8 cellular contexts compared by ENCODE assay signal in the genomic region with DNA sequence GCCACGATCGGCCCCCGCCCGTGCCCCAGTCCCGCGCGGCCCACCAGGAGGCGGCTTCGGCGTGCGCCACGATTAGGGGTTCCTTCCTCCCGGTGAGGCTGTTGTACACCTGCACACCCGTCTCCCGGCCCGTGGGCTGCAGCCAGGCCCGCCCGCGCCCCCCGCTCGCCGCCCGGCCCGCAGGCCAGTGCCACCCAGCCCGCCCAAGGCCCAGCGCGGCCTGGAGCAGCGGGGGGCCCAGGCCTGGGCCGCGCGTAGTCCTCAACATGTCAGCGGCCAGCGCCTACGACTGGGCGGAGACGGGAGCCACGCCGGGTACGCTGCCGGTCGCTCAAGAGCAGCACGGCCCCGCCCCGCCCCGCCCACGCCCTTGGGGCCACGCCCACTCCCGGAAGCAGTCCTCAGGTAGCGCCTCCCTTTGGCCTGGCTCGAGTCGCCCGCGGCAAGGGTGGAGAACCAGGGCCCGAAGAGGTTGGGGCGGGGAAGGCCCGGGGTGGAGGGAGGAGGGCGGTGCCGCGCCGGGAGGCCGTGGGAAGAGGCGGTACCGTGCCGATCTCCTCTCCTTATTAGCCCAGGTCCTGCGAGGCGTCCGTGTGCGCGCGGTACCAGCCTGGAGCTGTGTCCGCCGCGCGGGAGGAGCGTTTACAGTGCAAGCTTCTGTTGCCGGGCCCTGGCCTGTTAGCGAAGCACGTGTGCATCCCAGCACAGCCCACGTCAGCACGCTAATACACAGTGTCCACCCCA. TPM values are rescaled to one million over a fixed set of nuclear protein-coding genes. Genes with fewer than 3 reads are reported as not detected.
DNase-seq lines count a peak whose midpoint lies in the region; ATAC-seq, FAIRE-seq and TF ChIP-seq lines count a peak whose summit lies in the region.

A gene with protein sequence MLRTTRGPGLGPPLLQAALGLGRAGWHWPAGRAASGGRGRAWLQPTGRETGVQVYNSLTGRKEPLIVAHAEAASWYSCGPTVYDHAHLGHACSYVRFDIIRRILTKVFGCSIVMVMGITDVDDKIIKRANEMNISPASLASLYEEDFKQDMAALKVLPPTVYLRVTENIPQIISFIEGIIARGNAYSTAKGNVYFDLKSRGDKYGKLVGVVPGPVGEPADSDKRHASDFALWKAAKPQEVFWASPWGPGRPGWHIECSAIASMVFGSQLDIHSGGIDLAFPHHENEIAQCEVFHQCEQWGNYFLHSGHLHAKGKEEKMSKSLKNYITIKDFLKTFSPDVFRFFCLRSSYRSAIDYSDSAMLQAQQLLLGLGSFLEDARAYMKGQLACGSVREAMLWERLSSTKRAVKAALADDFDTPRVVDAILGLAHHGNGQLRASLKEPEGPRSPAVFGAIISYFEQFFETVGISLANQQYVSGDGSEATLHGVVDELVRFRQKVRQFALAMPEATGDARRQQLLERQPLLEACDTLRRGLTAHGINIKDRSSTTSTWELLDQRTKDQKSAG (minus strand): TSS at position 291 of the 744 bp plus-strand sequence. CDS start 23 bp downstream, at position 268.

- DNase-seq in ELF-1 (ENCODE audit: low read depth, low spot score) (peak; percentile 99), H54 (ENCODE audit: insufficient read length, low spot score) (peak; percentile 99), RWPE2 (ENCODE audit: low spot score) (peak; percentile 97), fibroblast of lung (ENCODE audit: low read depth in 2 of 2) (peak; percentile 95 to 96)
- DNase-seq in naive thymus-derived CD8-positive, alpha-beta T cell: peak; percentile 75 to 95 (median 87)
- peak; percentile 84 to 93 (median 91) for DNase-seq in stimulated activated naive CD4-positive, alpha-beta T cell (lab: John Stamatoyannopoulos, UW)

- no peaks in the 10 kb centered on the region for H3K27me3 Mint-ChIP-seq in activated T-helper 17 cell treated with anti-CD3 and anti-CD28 coated beads, Interleukin-2, amount 50 U/mL, for 72 hours
- no peaks in the 10 kb centered on the region for H3K27me3 Mint-ChIP-seq in naive thymus-derived CD8-positive, alpha-beta T cell

- no peaks in the 10 kb centered on the region for H3K9me3 Mint-ChIP-seq in activated T-helper 17 cell treated with anti-CD3 and anti-CD28 coated beads, Interleukin-2, amount 50 U/mL, for 72 hours
- no peaks in the 10 kb centered on the region for H3K9me3 Mint-ChIP-seq in naive thymus-derived CD8-positive, alpha-beta T cell

- peaks cover 21% of the 10 kb centered on the region for H4K20me1 ChIP-seq in Loucy (ENCODE audit: insufficient read depth, low read length, poor library complexity, severe bottlenecking)
- H4K20me1 ChIP-seq in fibroblast of lung (ENCODE audit: control insufficient read depth, extremely low read depth, insufficient read depth, low read length): no peaks in the 10 kb centered on the region

- H3K27me3 ChIP-seq in Loucy (ENCODE audit: insufficient read depth, low read length, poor library complexity, severe bottlenecking) (no peaks in the 10 kb centered on the region), RWPE2 (ENCODE audit: insufficient read depth, poor library complexity, severe bottlenecking) (no peaks in the 10 kb centered on the region), fibroblast of lung (ENCODE audit: control insufficient read depth, insufficient read depth, low read length) (no peaks in the 10 kb centered on the region)

- peaks cover 21% of the 10 kb centered on the region for H3K4me1 Mint-ChIP-seq in activated T-helper 17 cell treated with anti-CD3 and anti-CD28 coated beads, Interleukin-2, amount 50 U/mL, for 72 hours
- H3K4me1 Mint-ChIP-seq in naive thymus-derived CD8-positive, alpha-beta T cell: peaks cover 18 to 50% (median 40%) of the 10 kb centered on the region in 4 donors

- H3K4me3 Mint-ChIP-seq in activated T-helper 17 cell treated with anti-CD3 and anti-CD28 coated beads, Interleukin-2, amount 50 U/mL, for 72 hours: peak within 1 kb of the TSS; percentile 87
- peak within 1 kb of the TSS; percentile 84 to 97 (median 93) for H3K4me3 Mint-ChIP-seq in naive thymus-derived CD8-positive, alpha-beta T cell

- H3K27ac Mint-ChIP-seq in activated T-helper 17 cell treated with anti-CD3 and anti-CD28 coated beads, Interleukin-2, amount 50 U/mL, for 72 hours: peak within 1 kb of the TSS; percentile 81
- H3K27ac Mint-ChIP-seq in naive thymus-derived CD8-positive, alpha-beta T cell: peak within 1 kb of the TSS; percentile 77 to 96 (median 94)

- H3K36me3 ChIP-seq in Loucy (ENCODE audit: insufficient read depth, low read length): peaks cover 4% of the 10 kb centered on the region; the same call in 1 of the 2 replicates
- peaks cover 33% of the 10 kb centered on the region for H3K36me3 ChIP-seq in RWPE2 (ENCODE audit: low read depth)
- no peaks in the 10 kb centered on the region for H3K36me3 ChIP-seq in fibroblast of lung (ENCODE audit: control insufficient read depth, insufficient read depth, low read length)

- peak within 1 kb of the TSS; percentile 93 for H3K27ac ChIP-seq in RWPE2 (ENCODE audit: poor library complexity, severe bottlenecking)
- H3K27ac ChIP-seq in fibroblast of lung (ENCODE audit: insufficient read depth, low read length): peak within 1 kb of the TSS; percentile 93

- peak within 1 kb of the TSS; percentile 80; the same call in 1 of the 2 replicates for H2AFZ ChIP-seq in Loucy (ENCODE audit: low read length)
- H2AFZ ChIP-seq in fibroblast of lung (ENCODE audit: low read length): peak within 1 kb of the TSS; percentile 69

- POLR2A ChIA-PET in naive thymus-derived CD8-positive, alpha-beta T cell (lab: Charles Lee): interaction anchor here (0.8 to 5.5 kb wide), 3 partner anchors 10 to 209 kb away, joined by 3 to 63 read pairs (median 9); partner anchors contain the start of genes ANKRD10, ING1 and NAXD

- TF ChIP-seq CTCF in Loucy (conservative IDR thresholded peaks at IDR 0.05; ENCODE audit: low read length): no peak
- peak; percentile 1 for TF ChIP-seq CTCF in RWPE2 (IDR thresholded peaks at IDR 0.05; ENCODE audit: poor library complexity, severe bottlenecking)
- no peak for TF ChIP-seq CTCF in fibroblast of lung (conservative IDR thresholded peaks at IDR 0.05 in 1 of 2, IDR thresholded peaks at IDR 0.05 in 1 of 2; ENCODE audit: low read depth in 1 of 2, low read length in 2 of 2)

- peaks cover 46% of the 10 kb centered on the region for H3K4me1 ChIP-seq in Loucy (ENCODE audit: insufficient read depth, low read length, poor library complexity, severe bottlenecking)
- peaks cover 7% of the 10 kb centered on the region for H3K4me1 ChIP-seq in RWPE2 (ENCODE audit: insufficient read depth, poor library complexity, severe bottlenecking)
- peaks cover 25% of the 10 kb centered on the region for H3K4me1 ChIP-seq in fibroblast of lung (ENCODE audit: control insufficient read depth, extremely low read depth, insufficient read depth, low read length)

- H3K9me3 ChIP-seq in Loucy (ENCODE audit: insufficient read depth, low read depth, low read length) (no peaks in the 10 kb centered on the region), RWPE2 (ENCODE audit: severe bottlenecking) (no peaks in the 10 kb centered on the region), fibroblast of lung (ENCODE audit: control insufficient read depth, insufficient read depth, low read depth, low read length) (no peaks in the 10 kb centered on the region)

- H3K79me2 ChIP-seq in Loucy (ENCODE audit: insufficient read depth, low read length) (peaks cover 61% of the 10 kb centered on the region), fibroblast of lung (ENCODE audit: control insufficient read depth, insufficient read depth, low read length) (peaks cover 21% of the 10 kb centered on the region)

- H3K4me2 ChIP-seq in Loucy (ENCODE audit: low read depth, low read length, poor library complexity, severe bottlenecking): peak within 1 kb of the TSS; percentile 92
- H3K4me2 ChIP-seq in fibroblast of lung (ENCODE audit: extremely low read depth, insufficient read depth, low read length): peak within 1 kb of the TSS; percentile 97

- H3K4me3 ChIP-seq in Loucy (ENCODE audit: low read length, poor library complexity, severe bottlenecking) (peak within 1 kb of the TSS; percentile 81), RWPE2 (ENCODE audit: severe bottlenecking) (peak within 1 kb of the TSS; percentile 80), fibroblast of lung (replicated peaks in 1 of 4; ENCODE audit: control extremely low read depth in 1 of 4, insufficient read depth in 1 of 4, low read depth in 3 of 4, low read length in 4 of 4) (peak within 1 kb of the TSS; percentile 47 to 93 (median 67))

- no peaks in the 10 kb centered on the region for H3K9me2 ChIP-seq in Loucy (replicated peaks; ENCODE audit: low read depth, low read length)

- peaks cover 29% of the 10 kb centered on the region for H3K36me3 Mint-ChIP-seq in activated T-helper 17 cell treated with anti-CD3 and anti-CD28 coated beads, Interleukin-2, amount 50 U/mL, for 72 hours (ENCODE audit: low read depth)
- peaks cover 0 to 22% (median 0%) of the 10 kb centered on the region in 3 donors for H3K36me3 Mint-ChIP-seq in naive thymus-derived CD8-positive, alpha-beta T cell

- FAIRE-seq in H54 (lab: Jason Lieb, UNC): peak; percentile 97

- TF ChIP-seq POLR2A in H54 (IDR thresholded peaks at IDR 0.05; ENCODE audit: low read depth, low read length): peak; percentile 73

- peak; percentile 95 for ATAC-seq in RWPE2 (ENCODE audit: low read depth)
- peak; percentile 96 for ATAC-seq in activated T-helper 17 cell treated with anti-CD3 and anti-CD28 coated beads, Interleukin-2, amount 50 U/mL, for 72 hours (replicated peaks)
- peak; percentile 90 to 91 for ATAC-seq in naive thymus-derived CD8-positive, alpha-beta T cell

- H3F3A ChIP-seq in Loucy (ENCODE audit: low read depth): peaks cover 18% of the 10 kb centered on the region

- H3K9ac ChIP-seq in Loucy (ENCODE audit: low read depth, low read length, poor library complexity, severe bottlenecking) (peak within 1 kb of the TSS; percentile 90), fibroblast of lung (ENCODE audit: insufficient read depth, low read length) (peak within 1 kb of the TSS; percentile 75)

RNA-seq across cellular contexts. Expression of the gene that starts here (rescaled TPM):
- 10 to 100 TPM; 44.2 to 93.4 TPM for total RNA-seq in activated T-helper 17 cell treated with anti-CD3 and anti-CD28 coated beads, Interleukin-2, amount 50 U/mL, for 72 hours
- total RNA-seq in fibroblast of lung: 123 and 127 TPM in 2 replicates
- polyA plus RNA-seq in fibroblast of lung: 55.5 and 64.7 TPM in 2 replicates
- 54.6 and 70.9 TPM in 2 replicates for polyA plus RNA-seq in fibroblast of lung (2012)
- polyA minus RNA-seq in fibroblast of lung (ENCODE audit: low replicate concordance): 33.3 and 39.2 TPM in 2 replicates
- 100 to 1,000 TPM; 110 to 124 TPM for total RNA-seq in naive thymus-derived CD8-positive, alpha-beta T cell
- polyA plus RNA-seq in naive thymus-derived CD8-positive, alpha-beta T cell: 10 to 100 TPM; 35.9 to 47.1 (median 44.0) TPM

Comparison
In these comparisons a context has a peak if more than half of its experiments do, and no peak if none do; other contexts are left out.
1. Peak in every context shown above with its lines: DNase-seq, ATAC-seq, H3K4me3 ChIP-seq and H3K27ac ChIP-seq.